9 cellular contexts compared by ENCODE assay signal in the genomic region with DNA sequence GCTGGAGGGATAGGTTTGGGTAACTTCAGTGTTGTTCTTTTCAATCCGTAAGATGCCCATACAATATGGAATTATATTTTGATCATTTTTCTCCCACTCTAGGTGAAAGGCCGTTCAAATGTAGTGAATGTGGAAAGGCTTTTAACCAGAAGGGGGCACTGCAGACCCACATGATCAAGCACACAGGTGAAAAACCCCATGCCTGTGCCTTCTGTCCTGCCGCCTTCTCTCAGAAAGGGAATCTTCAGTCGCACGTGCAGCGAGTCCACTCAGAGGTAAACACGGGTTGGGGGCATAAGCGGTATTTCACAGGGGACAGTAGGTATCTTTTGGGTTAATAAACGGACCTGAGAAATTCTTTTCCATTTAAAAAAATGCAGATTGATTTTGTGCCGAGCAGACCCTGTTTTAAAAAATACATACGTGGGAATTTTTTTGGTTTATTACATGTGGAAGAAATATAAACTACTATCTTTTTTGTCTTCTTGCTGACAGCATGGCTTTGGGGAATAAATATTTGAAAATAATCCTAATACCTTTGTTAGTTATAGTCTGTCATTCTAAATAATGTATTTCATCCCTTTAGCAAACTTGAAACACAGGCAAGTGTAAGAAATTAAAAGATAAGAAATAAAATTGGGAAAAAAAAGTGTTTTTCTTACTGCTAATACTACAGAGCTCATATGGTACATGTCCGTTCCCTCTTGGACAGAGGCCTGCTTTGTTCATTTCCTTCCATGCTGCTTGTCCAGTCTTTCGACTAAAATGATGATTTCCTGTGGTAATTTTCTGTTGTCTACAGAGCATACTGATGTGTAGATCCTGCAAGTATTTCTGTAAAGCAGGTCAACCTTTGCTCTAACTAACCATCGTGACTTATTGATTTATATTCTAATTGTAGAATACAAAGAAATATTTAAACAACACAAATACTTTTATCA. TPM values are rescaled to one million over a fixed set of nuclear protein-coding genes. Genes with fewer than 3 reads are reported as not detected.
DNase-seq lines count a peak whose midpoint lies in the region; ATAC-seq and TF ChIP-seq lines count a peak whose summit lies in the region.
"Had no signal": no experiment of that assay in that cellular context is flagged by ENCODE, and none has a peak within 500 bp of the region (broad histone marks: within the 10 kb centered on the region; RNA-seq: fewer than 3 reads in every experiment).

No MANE protein-coding gene starts in this region.

- ATAC-seq in GM19351 (IDR thresholded peaks at IDR 0.05; ENCODE audit: unreplicated experiment), result peak; percentile 79
- peak in 2 of 4 experiments; percentile 36 to 44 for ATAC-seq in T-cell (replicated peaks in 1 of 4)
- no peak for ATAC-seq in GM21381 (IDR thresholded peaks at IDR 0.05; ENCODE audit: unreplicated experiment)

- no peak overlapping the region for H2AFZ ChIP-seq in MM.1S (ENCODE audit: low read length)

- no peak overlapping the region for H3K4me3 Mint-ChIP-seq in T-cell
- no peak overlapping the region for H3K4me3 Mint-ChIP-seq in nephron

- CTCF ChIA-PET in T-cell (lab: Charles Lee), result interaction anchor here in 1 of 2 donors (1.0 kb wide), 1 partner anchor 775 kb away, joined by 3 read pairs; no protein-coding TSS in a partner anchor

- no peaks in the 10 kb centered on the region for H4K20me1 ChIP-seq in MM.1S (ENCODE audit: insufficient read depth, low read length)

- H3K27ac ChIP-seq in MM.1S (ENCODE audit: low read length), result no peak overlapping the region
- H3K27ac ChIP-seq: skin epidermis had no signal

- H3K27ac Mint-ChIP-seq in T-cell (peak overlapping the region in 1 of 2 donors; percentile 85), nephron (peak overlapping the region; percentile 31 to 39 (median 33))

- H3K36me3 Mint-ChIP-seq in T-cell, result peaks cover 56% of the 10 kb centered on the region
- H3K36me3 Mint-ChIP-seq in nephron (ENCODE audit: low read depth), result peaks cover 34% of the 10 kb centered on the region

- H3K4me1 Mint-ChIP-seq in T-cell (peaks cover 0 to 14% (median 10%) of the 10 kb centered on the region in 3 donors), nephron (no peaks in the 10 kb centered on the region)

- no peaks in the 10 kb centered on the region for H3K4me1 ChIP-seq in MM.1S (ENCODE audit: low read length)

- H3K9me3 ChIP-seq in MM.1S (replicated peaks; ENCODE audit: insufficient read depth, low read length), result no peaks in the 10 kb centered on the region

- no peak overlapping the region for H3K9ac ChIP-seq in MM.1S (ENCODE audit: low read length)

- H3K9me2 ChIP-seq in MM.1S (replicated peaks; ENCODE audit: insufficient read depth, low read length), result no peaks in the 10 kb centered on the region

- no peaks in the 10 kb centered on the region for H3K27me3 ChIP-seq in MM.1S (replicated peaks; ENCODE audit: insufficient read depth, low read length)

- no peaks in the 10 kb centered on the region for H3K36me3 ChIP-seq in MM.1S (replicated peaks; ENCODE audit: insufficient read depth, low read length)

- no peak overlapping the region for H3K4me2 ChIP-seq in MM.1S (ENCODE audit: low read depth, low read length)

- DNase-seq in COR-L47 (lab: John Stamatoyannopoulos, UW) (peak; percentile 69), MM.1S (peak; percentile 44), T-cell (peak in 18 of 34 experiments; percentile 14 to 42 (median 20)), epithelial cell of esophagus (ENCODE audit: low read depth) (peak; percentile 64), epidermal melanocyte (ENCODE audit: insufficient read length, low spot score) (no peak)

- H3F3A ChIP-seq in MM.1S (ENCODE audit: insufficient read depth, low read length), result no peaks in the 10 kb centered on the region

- no peak overlapping the region for H3K4me3 ChIP-seq in MM.1S (ENCODE audit: low read length)
- no peak overlapping the region for H3K4me3 ChIP-seq in epithelial cell of esophagus (ENCODE audit: low read length)
- H3K4me3 ChIP-seq: skin epidermis had no signal

- H3K9me3 Mint-ChIP-seq in T-cell, result no peaks in the 10 kb centered on the region
- H3K9me3 Mint-ChIP-seq in nephron, result no peaks in the 10 kb centered on the region

- H3K79me2 ChIP-seq in MM.1S (ENCODE audit: low read length), result no peaks in the 10 kb centered on the region

- peak; percentile 69 for TF ChIP-seq CTCF in MM.1S (IDR thresholded peaks at IDR 0.05; ENCODE audit: low read length)
- TF ChIP-seq CTCF in epithelial cell of esophagus (IDR thresholded peaks at IDR 0.05; ENCODE audit: insufficient read depth, low read depth, low read length, missing control alignments), result peak; percentile 66
- peak; percentile 54 to 67 (median 56) for TF ChIP-seq CTCF in nephron (IDR thresholded peaks at IDR 0.05; ENCODE audit: unreplicated experiment in 3 of 3)

- no peaks in the 10 kb centered on the region for H3K27me3 Mint-ChIP-seq in T-cell
- no peaks in the 10 kb centered on the region for H3K27me3 Mint-ChIP-seq in nephron (ENCODE audit: low read depth)

- POLR2A ChIA-PET in T-cell (lab: Charles Lee), result no interaction called here

RNA-seq across cellular contexts. Expression of gene ZNF236, which starts 53.3 kb away (rescaled TPM):
- 10 to 100 TPM; 24.6 to 33.3 (median 28.4) TPM for total RNA-seq in T-cell
